Comparison of ENCODE assay signal across 6 cellular contexts in genomic region chr15:40333922-40334492, GRCh38. TPM values are rescaled to one million over a fixed set of nuclear protein-coding genes. Genes with fewer than 3 reads are reported as not detected.
DNase-seq lines count a peak whose midpoint lies in the region; ATAC-seq, FAIRE-seq and TF ChIP-seq lines count a peak whose summit lies in the region.

No MANE protein-coding gene starts in this region.

- no peak for TF ChIP-seq EP300 in K562 (IDR thresholded peaks at IDR 0.05; ENCODE audit: low read length)

- no peaks in the 10 kb centered on the region for H3K27me3 ChIP-seq in K562 (ENCODE audit: control insufficient read depth in 2 of 2, insufficient read depth in 2 of 2, low read length in 2 of 2)

- TSS peak; percentile 46 for BruUV-seq in K562 (replicated peaks; lab: Mats Ljungman, UMichigan)

- POLR2A ChIA-PET in K562 (lab: Yijun Ruan, JAX): interaction anchor here (1.1 kb wide), 1 partner anchor 109 kb away, joined by 4 read pairs; no protein-coding TSS in a partner anchor

- H3K9ac ChIP-seq in K562 (ENCODE audit: insufficient read depth in 1 of 2, low read depth in 2 of 2, low read length in 2 of 2): peak overlapping the region; percentile 28 to 81; a peak in 3 of 4 replicates

- H3K9me3 Mint-ChIP-seq in naive B cell: no peaks in the 10 kb centered on the region

- peaks cover 50 to 64% of the 10 kb centered on the region in 2 experiments for H3K4me1 ChIP-seq in K562 (replicated peaks in 1 of 2; ENCODE audit: control insufficient read depth in 2 of 2, insufficient read depth in 2 of 2, low read length in 2 of 2)

- ATAC-seq in K562 (peak; percentile 23), naive B cell (ENCODE audit: low read depth in 2 of 2) (peak; percentile 29 to 46), GM19452 (IDR thresholded peaks at IDR 0.05; ENCODE audit: unreplicated experiment) (no peak)

- intact Hi-C loops in K562 (cut with micrococcal nuclease): no loop called here

- H3K4me3 Mint-ChIP-seq in naive B cell: peak overlapping the region in 5 of 8 donors; percentile 13 to 78 (median 60)

- in situ Hi-C loops in K562 (cut with MboI): no loop called here

- peak overlapping the region; percentile 36 for H3K4me2 ChIP-seq in K562 (ENCODE audit: insufficient read depth, low read length)

- peaks cover 16 to 39% (median 33%) of the 10 kb centered on the region in 3 donors for H3K4me1 Mint-ChIP-seq in naive B cell

- no peak for TF ChIP-seq POLR2A in K562 (conservative IDR thresholded peaks at IDR 0.05)

- peaks cover 0 to 54% (median 12%) of the 10 kb centered on the region in 3 donors for H3K27me3 Mint-ChIP-seq in naive B cell

- peak overlapping the region; percentile 61; the same call in 2 of the 3 replicates for H3K27ac ChIP-seq in K562 (ENCODE audit: extremely low read depth, low read depth, low read length)

- DNase-seq in NCI-H1694 treated with DMSO at 0.1 percent for 48 hours (lab: John Stamatoyannopoulos, UW): peak; percentile 22
- DNase-seq in K562 (ENCODE audit: extremely low read depth in 1 of 4, low spot score in 3 of 4): peak in 2 of 4 experiments; percentile 43 to 63
- DNase-seq in naive B cell: peak; percentile 37
- no peak for DNase-seq in RKO (ENCODE audit: low spot score)
- no peak for DNase-seq in cortex of kidney (lab: John Stamatoyannopoulos, UW)

- peak overlapping the region; percentile 69 for H2AFZ ChIP-seq in K562 (ENCODE audit: low read depth, low read length)

- CTCF ChIA-PET in K562 (lab: Yijun Ruan, JAX; ENCODE audit: low intra/inter-chr PET ratio): no interaction called here

- no peak overlapping the region for H3K4me3 ChIP-seq in K562

- FAIRE-seq in K562 (lab: Jason Lieb, UNC): peak; percentile 76

- peak overlapping the region in 1 of 6 donors; percentile 36 for H3K27ac Mint-ChIP-seq in naive B cell

- H4K20me1 ChIP-seq in K562 (replicated peaks; ENCODE audit: control insufficient read depth, insufficient read depth, low read length): peaks cover 6% of the 10 kb centered on the region; the same call in 1 of the 2 replicates

- no peaks in the 10 kb centered on the region for H3K9me3 ChIP-seq in K562 (replicated peaks; ENCODE audit: control insufficient read depth, insufficient read depth, low read depth, low read length)

- H3K36me3 Mint-ChIP-seq in naive B cell: no peaks in the 10 kb centered on the region

- TF ChIP-seq RAD21 in K562 (CRISPR knock-in tag; conservative IDR thresholded peaks at IDR 0.05 in 1 of 2, IDR thresholded peaks at IDR 0.05 in 1 of 2): no peak

- no peaks in the 10 kb centered on the region for H3K9me1 ChIP-seq in K562 (ENCODE audit: control insufficient read depth, insufficient read depth, low read length)

- no peak for TF ChIP-seq CTCF in K562 (IDR thresholded peaks at IDR 0.05 in 2 of 3, conservative IDR thresholded peaks at IDR 0.05 in 1 of 3; ENCODE audit: insufficient read depth in 2 of 3, low read depth in 1 of 3, low read length in 3 of 3)

- WGBS in K562 (ENCODE audit: insufficient coverage, low coverage, missing lambda C conversion rate): 38% methylated on average over 12 of the region's 12 CpGs

- no peaks in the 10 kb centered on the region for H3K79me2 ChIP-seq in K562 (ENCODE audit: control insufficient read depth, insufficient read depth, low read length)

- peaks cover 2% of the 10 kb centered on the region; the same call in 2 of the 3 replicates for H3K36me3 ChIP-seq in K562 (ENCODE audit: control insufficient read depth, insufficient read depth, low read length)

RNA-seq across cellular contexts. Expression of gene CCDC9B, which starts 6.7 kb away (rescaled TPM):
- 0.76 and 1.0 TPM in 2 replicates for total RNA-seq in K562 (2011; cell fraction: chromatin; rRNA removed; ENCODE audit: low replicate concordance)
- total RNA-seq in K562 (2011; cell fraction: nucleolus; rRNA removed): 0.79 and 0.83 TPM in 2 replicates
- total RNA-seq in K562 (2011; cell fraction: nucleoplasm; rRNA removed): 0.44 and 0.84 TPM in 2 replicates
- total RNA-seq in K562 (2014; rRNA removed): 0.08 TPM in 1 of 2 replicates, not detected in the other
- total RNA-seq in K562 (2014; rRNA removed; fragmentation: Illumina TruSeq; extraction: Trizol): 0.36 and 0.38 TPM in 2 replicates
- total RNA-seq in K562 (2015; rRNA removed; fragmentation: Illumina TruSeq; extraction: Trizol): 0.26 and 0.47 TPM in 2 replicates
- total RNA-seq in K562 (2021): 0.33 and 0.56 TPM in 2 replicates
- 0.04 TPM in 2 replicates for polyA plus RNA-seq in K562 (2011; rRNA removed)
- polyA plus RNA-seq in K562 (2011; cell fraction: cytosol; rRNA removed): 0.03 TPM in 1 of 2 replicates, not detected in the other
- 0.22 and 0.38 TPM in 2 replicates for polyA plus RNA-seq in K562 (2011; cell fraction: nucleus; rRNA removed)
- polyA plus RNA-seq in K562 (2012): 0.35 and 1.3 TPM in 2 replicates
- 0.16 and 0.17 TPM in 2 replicates for polyA plus RNA-seq in K562 (2014; fragmentation: Illumina TruSeq; extraction: Trizol)
- polyA plus RNA-seq in K562 (2014; fragmentation: Nextera tagmentation; extraction: Ambion mirVana): under 1 TPM; 0.01 to 0.03 TPM
- 0.05 and 0.15 TPM in 2 replicates for polyA plus RNA-seq in K562 (2014; rRNA removed)
- 0.06 and 0.07 TPM in 2 replicates for polyA minus RNA-seq in K562 (2011; rRNA and poly(A)+ RNA removed)
- not detected in 2 replicates for polyA minus RNA-seq in K562 (2011; cell fraction: cytosol; rRNA and poly(A)+ RNA removed)
- 0.54 and 1.6 TPM in 2 replicates for polyA minus RNA-seq in K562 (2011; cell fraction: nucleus; rRNA and poly(A)+ RNA removed)
- polyA plus RNA-seq in naive B cell (ENCODE audit: low read depth in 6 of 6): under 1 TPM in 2 of 6 donors, not detected in 4; 0.25 to 0.40 TPM

RNA-seq across cellular contexts. Expression of gene INAFM2, which starts 10.5 kb away (rescaled TPM):
- total RNA-seq in K562 (2011; cell fraction: chromatin; rRNA removed; ENCODE audit: low replicate concordance): 19.1 and 21.1 TPM in 2 replicates
- total RNA-seq in K562 (2011; cell fraction: nucleolus; rRNA removed): 18.6 and 23.8 TPM in 2 replicates
- total RNA-seq in K562 (2011; cell fraction: nucleoplasm; rRNA removed): 30.2 and 44.3 TPM in 2 replicates
- total RNA-seq in K562 (2014; rRNA removed): 27.1 and 27.8 TPM in 2 replicates
- total RNA-seq in K562 (2014; rRNA removed; fragmentation: Illumina TruSeq; extraction: Trizol): 29.1 and 30.4 TPM in 2 replicates
- total RNA-seq in K562 (2015; rRNA removed; fragmentation: Illumina TruSeq; extraction: Trizol): 29.4 and 32.1 TPM in 2 replicates
- 37.4 and 43.1 TPM in 2 replicates for total RNA-seq in K562 (2021)
- polyA plus RNA-seq in K562 (2011; rRNA removed): 26.7 and 27.9 TPM in 2 replicates
- 12.9 and 15.5 TPM in 2 replicates for polyA plus RNA-seq in K562 (2011; cell fraction: cytosol; rRNA removed)
- 17.8 and 18.7 TPM in 2 replicates for polyA plus RNA-seq in K562 (2011; cell fraction: nucleus; rRNA removed)
- polyA plus RNA-seq in K562 (2012): 20.1 and 23.2 TPM in 2 replicates
- 20.3 and 25.5 TPM in 2 replicates for polyA plus RNA-seq in K562 (2014; fragmentation: Illumina TruSeq; extraction: Trizol)
- polyA plus RNA-seq in K562 (2014; fragmentation: Nextera tagmentation; extraction: Ambion mirVana): 10 to 100 TPM; 11.8 to 12.3 TPM
- polyA plus RNA-seq in K562 (2014; rRNA removed): 27.2 and 28.2 TPM in 2 replicates
- polyA minus RNA-seq in K562 (2011; rRNA and poly(A)+ RNA removed): 18.1 and 20.4 TPM in 2 replicates
- 15.7 TPM in 2 replicates for polyA minus RNA-seq in K562 (2011; cell fraction: cytosol; rRNA and poly(A)+ RNA removed)
- 6.6 and 16.3 TPM in 2 replicates for polyA minus RNA-seq in K562 (2011; cell fraction: nucleus; rRNA and poly(A)+ RNA removed)
- polyA plus RNA-seq in naive B cell (ENCODE audit: low read depth in 6 of 6): 1 to 10 TPM in 4 of 6 donors, under 1 TPM in 2; 0.32 to 3.4 (median 1.4) TPM

RNA-seq across cellular contexts. Expression of gene PHGR1, which starts 16.8 kb away (rescaled TPM):
- total RNA-seq in K562 (2011; cell fraction: chromatin; rRNA removed; ENCODE audit: low replicate concordance): not detected in 2 replicates
- total RNA-seq in K562 (2011; cell fraction: nucleolus; rRNA removed): not detected in 2 replicates
- total RNA-seq in K562 (2011; cell fraction: nucleoplasm; rRNA removed): not detected in 2 replicates
- not detected in 2 replicates for total RNA-seq in K562 (2014; rRNA removed)
- not detected in 2 replicates for total RNA-seq in K562 (2014; rRNA removed; fragmentation: Illumina TruSeq; extraction: Trizol)
- total RNA-seq in K562 (2015; rRNA removed; fragmentation: Illumina TruSeq; extraction: Trizol): not detected in 2 replicates
- total RNA-seq in K562 (2021): 0.65 TPM in 1 of 2 replicates, not detected in the other
- not detected in 2 replicates for polyA plus RNA-seq in K562 (2011; rRNA removed)
- polyA plus RNA-seq in K562 (2011; cell fraction: cytosol; rRNA removed): not detected in 2 replicates
- not detected in 2 replicates for polyA plus RNA-seq in K562 (2011; cell fraction: nucleus; rRNA removed)
- polyA plus RNA-seq in K562 (2012): not detected in 2 replicates
- not detected in 2 replicates for polyA plus RNA-seq in K562 (2014; fragmentation: Illumina TruSeq; extraction: Trizol)
- not detected for polyA plus RNA-seq in K562 (2014; fragmentation: Nextera tagmentation; extraction: Ambion mirVana)
- polyA plus RNA-seq in K562 (2014; rRNA removed): not detected in 2 replicates
- not detected in 2 replicates for polyA minus RNA-seq in K562 (2011; rRNA and poly(A)+ RNA removed)
- not detected in 2 replicates for polyA minus RNA-seq in K562 (2011; cell fraction: cytosol; rRNA and poly(A)+ RNA removed)
- polyA minus RNA-seq in K562 (2011; cell fraction: nucleus; rRNA and poly(A)+ RNA removed): not detected in 2 replicates
- polyA plus RNA-seq in naive B cell (ENCODE audit: low read depth in 6 of 6): not detected

RNA-seq across cellular contexts. Expression of gene DISP2, which starts 24.0 kb away (rescaled TPM):
- 0.37 and 0.58 TPM in 2 replicates for total RNA-seq in K562 (2011; cell fraction: chromatin; rRNA removed; ENCODE audit: low replicate concordance)
- 0.53 and 0.67 TPM in 2 replicates for total RNA-seq in K562 (2011; cell fraction: nucleolus; rRNA removed)
- total RNA-seq in K562 (2011; cell fraction: nucleoplasm; rRNA removed): 0.23 and 0.59 TPM in 2 replicates
- total RNA-seq in K562 (2014; rRNA removed) (0.08 and 0.09 TPM in 2 replicates), K562 (2014; rRNA removed; fragmentation: Illumina TruSeq; extraction: Trizol) (0.22 and 0.29 TPM in 2 replicates), K562 (2015; rRNA removed; fragmentation: Illumina TruSeq; extraction: Trizol) (0.11 and 0.22 TPM in 2 replicates), K562 (2021) (0.74 and 0.89 TPM in 2 replicates)
- polyA plus RNA-seq in K562 (2011; rRNA removed) (0.06 and 0.16 TPM in 2 replicates), K562 (2014; fragmentation: Illumina TruSeq; extraction: Trizol) (0.25 and 0.29 TPM in 2 replicates), K562 (2014; fragmentation: Nextera tagmentation; extraction: Ambion mirVana) (under 1 TPM in 1 of 2 experiments, not detected in 1; 0.08 TPM), K562 (2014; rRNA removed) (0.08 and 0.09 TPM in 2 replicates), naive B cell (ENCODE audit: low read depth in 6 of 6) (under 1 TPM in 3 of 6 donors, not detected in 3; 0.23 to 0.47 (median 0.25) TPM)
- polyA plus RNA-seq in K562 (2011; cell fraction: cytosol; rRNA removed): 0.09 and 0.15 TPM in 2 replicates
- 0.17 and 0.68 TPM in 2 replicates for polyA plus RNA-seq in K562 (2011; cell fraction: nucleus; rRNA removed)
- 0.32 and 0.42 TPM in 2 replicates for polyA plus RNA-seq in K562 (2012)
- 0.09 and 0.49 TPM in 2 replicates for polyA minus RNA-seq in K562 (2011; rRNA and poly(A)+ RNA removed)
- polyA minus RNA-seq in K562 (2011; cell fraction: cytosol; rRNA and poly(A)+ RNA removed): 0.19 and 0.27 TPM in 2 replicates
- 0.33 and 0.40 TPM in 2 replicates for polyA minus RNA-seq in K562 (2011; cell fraction: nucleus; rRNA and poly(A)+ RNA removed)

RNA-seq across cellular contexts. Expression of gene PLCB2, which starts 26.3 kb away (rescaled TPM):
- 12.9 and 33.6 TPM in 2 replicates for total RNA-seq in K562 (2011; cell fraction: chromatin; rRNA removed; ENCODE audit: low replicate concordance)
- total RNA-seq in K562 (2011; cell fraction: nucleolus; rRNA removed): 15.5 and 22.3 TPM in 2 replicates
- total RNA-seq in K562 (2011; cell fraction: nucleoplasm; rRNA removed): 11.8 and 13.5 TPM in 2 replicates
- total RNA-seq in K562 (2014; rRNA removed) (6.9 and 7.1 TPM in 2 replicates), K562 (2014; rRNA removed; fragmentation: Illumina TruSeq; extraction: Trizol) (3.4 and 4.1 TPM in 2 replicates), K562 (2015; rRNA removed; fragmentation: Illumina TruSeq; extraction: Trizol) (10.0 and 10.8 TPM in 2 replicates), K562 (2021) (11.2 and 11.6 TPM in 2 replicates)
- polyA plus RNA-seq in K562 (2011; rRNA removed) (8.0 and 25.4 TPM in 2 replicates), K562 (2014; fragmentation: Illumina TruSeq; extraction: Trizol) (9.0 and 9.5 TPM in 2 replicates), K562 (2014; fragmentation: Nextera tagmentation; extraction: Ambion mirVana) (under 1 TPM; 0.37 to 0.59 TPM), K562 (2014; rRNA removed) (12.3 and 13.2 TPM in 2 replicates), naive B cell (ENCODE audit: low read depth in 6 of 6) (10 to 100 TPM; 11.4 to 22.6 (median 15.9) TPM)
- 10.9 and 18.6 TPM in 2 replicates for polyA plus RNA-seq in K562 (2011; cell fraction: cytosol; rRNA removed)
- polyA plus RNA-seq in K562 (2011; cell fraction: nucleus; rRNA removed): 111 and 184 TPM in 2 replicates
- 14.5 and 45.8 TPM in 2 replicates for polyA plus RNA-seq in K562 (2012)
- polyA minus RNA-seq in K562 (2011; rRNA and poly(A)+ RNA removed): 6.1 and 8.4 TPM in 2 replicates
- polyA minus RNA-seq in K562 (2011; cell fraction: cytosol; rRNA and poly(A)+ RNA removed): 5.0 and 9.4 TPM in 2 replicates
- polyA minus RNA-seq in K562 (2011; cell fraction: nucleus; rRNA and poly(A)+ RNA removed): 17.9 and 45.7 TPM in 2 replicates

Comparison
In these comparisons a context has a peak if more than half of its experiments do, and no peak if none do; other contexts are left out.
1. DNase-seq: peak in NCI-H1694 treated with DMSO at 0.1 percent for 48 hours (single experiment) and naive B cell (single experiment); none in RKO (single experiment) and cortex of kidney (single experiment).